1 cellular context compared by ENCODE assay signal in the genomic region with DNA sequence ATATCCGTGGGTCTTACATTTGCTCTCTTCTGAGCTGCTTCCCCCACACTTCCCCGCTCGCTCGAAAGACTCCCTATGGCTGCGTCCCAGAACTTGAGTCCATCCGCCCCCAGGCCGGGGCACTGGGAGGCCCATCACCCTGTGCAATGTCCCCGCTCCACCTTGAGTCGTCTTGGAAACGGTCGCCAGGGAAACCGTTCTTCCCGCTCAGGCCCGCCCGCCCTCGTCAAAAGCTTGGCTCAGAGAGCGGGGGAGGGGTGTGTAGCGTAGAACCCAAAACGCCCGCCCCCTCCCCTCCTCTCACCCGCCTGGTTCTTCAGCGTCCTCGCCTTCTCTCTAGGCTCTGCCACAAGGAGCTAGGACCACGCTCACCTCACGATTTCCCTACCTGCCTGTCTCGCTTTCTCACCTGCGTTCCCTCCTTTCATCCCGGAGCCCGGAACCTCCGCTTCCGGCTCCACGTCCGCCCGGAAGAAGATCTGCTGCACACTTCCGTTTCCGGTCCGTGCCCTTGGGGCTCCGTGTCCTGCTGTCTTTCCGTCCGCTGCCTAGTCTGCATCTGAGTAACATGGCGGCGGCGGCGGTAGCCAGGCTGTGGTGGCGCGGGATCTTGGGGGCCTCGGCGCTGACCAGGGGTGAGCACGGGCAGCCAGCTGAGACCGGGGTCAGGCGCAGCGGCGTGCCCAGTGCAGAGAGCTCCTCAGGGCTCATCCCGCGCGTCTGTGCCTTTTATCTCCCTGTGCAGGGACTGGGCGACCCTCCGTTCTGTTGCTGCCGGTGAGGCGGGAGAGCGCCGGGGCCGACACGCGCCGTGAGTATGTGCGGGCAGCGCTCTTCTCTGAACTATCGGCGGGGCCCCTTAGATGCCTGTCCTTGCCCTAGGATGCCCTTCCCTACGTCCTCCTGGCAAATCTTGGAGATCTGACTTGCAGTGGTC.
TF ChIP-seq lines count a peak whose summit lies in the region.

A gene (minus strand): TSS at position 447 of the 937 bp plus-strand sequence. CDS start 19 bp downstream, at position 428.
A gene (plus strand): TSS at position 551 of the 937 bp plus-strand sequence. CDS start 18 bp downstream, at position 569.

TF ChIP-seq in K562, 482 proteins besides CTCF, POLR2A, EP300 and RAD21 (continued from another document and continues in another):
- TF ChIP-seq, protein P1, sequence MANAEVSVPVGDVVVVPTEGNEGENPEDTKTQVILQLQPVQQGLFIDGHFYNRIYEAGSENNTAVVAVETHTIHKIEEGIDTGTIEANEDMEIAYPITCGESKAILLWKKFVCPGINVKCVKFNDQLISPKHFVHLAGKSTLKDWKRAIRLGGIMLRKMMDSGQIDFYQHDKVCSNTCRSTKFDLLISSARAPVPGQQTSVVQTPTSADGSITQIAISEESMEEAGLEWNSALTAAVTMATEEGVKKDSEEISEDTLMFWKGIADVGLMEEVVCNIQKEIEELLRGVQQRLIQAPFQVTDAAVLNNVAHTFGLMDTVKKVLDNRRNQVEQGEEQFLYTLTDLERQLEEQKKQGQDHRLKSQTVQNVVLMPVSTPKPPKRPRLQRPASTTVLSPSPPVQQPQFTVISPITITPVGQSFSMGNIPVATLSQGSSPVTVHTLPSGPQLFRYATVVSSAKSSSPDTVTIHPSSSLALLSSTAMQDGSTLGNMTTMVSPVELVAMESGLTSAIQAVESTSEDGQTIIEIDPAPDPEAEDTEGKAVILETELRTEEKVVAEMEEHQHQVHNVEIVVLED (CRISPR knock-in tag; IDR thresholded peaks at IDR 0.05): peak; percentile 72
- no peak; the same call in none of the 2 replicates for TF ChIP-seq CREB1 (IDR thresholded peaks at IDR 0.05)
- peak; percentile 86 for TF ChIP-seq CREB1 (CRISPR knock-in tag; IDR thresholded peaks at IDR 0.05)
- TF ChIP-seq MEF2D (tag; conservative IDR thresholded peaks at IDR 0.05; ENCODE audit: low read depth): peak; percentile 69
- no peak for TF ChIP-seq PCBP1 (IDR thresholded peaks at IDR 0.05; ENCODE audit: low read depth, low read length, poor library complexity, severe bottlenecking)
- TF ChIP-seq, protein P2, sequence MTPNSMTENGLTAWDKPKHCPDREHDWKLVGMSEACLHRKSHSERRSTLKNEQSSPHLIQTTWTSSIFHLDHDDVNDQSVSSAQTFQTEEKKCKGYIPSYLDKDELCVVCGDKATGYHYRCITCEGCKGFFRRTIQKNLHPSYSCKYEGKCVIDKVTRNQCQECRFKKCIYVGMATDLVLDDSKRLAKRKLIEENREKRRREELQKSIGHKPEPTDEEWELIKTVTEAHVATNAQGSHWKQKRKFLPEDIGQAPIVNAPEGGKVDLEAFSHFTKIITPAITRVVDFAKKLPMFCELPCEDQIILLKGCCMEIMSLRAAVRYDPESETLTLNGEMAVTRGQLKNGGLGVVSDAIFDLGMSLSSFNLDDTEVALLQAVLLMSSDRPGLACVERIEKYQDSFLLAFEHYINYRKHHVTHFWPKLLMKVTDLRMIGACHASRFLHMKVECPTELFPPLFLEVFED (CRISPR knock-in tag; conservative IDR thresholded peaks at IDR 0.05): peak; percentile 51; the same call in 1 of the 2 replicates
- peak; percentile 48; the same call in 1 of the 2 replicates for TF ChIP-seq TAL1 (IDR thresholded peaks at IDR 0.05)
- TF ChIP-seq, protein P3, sequence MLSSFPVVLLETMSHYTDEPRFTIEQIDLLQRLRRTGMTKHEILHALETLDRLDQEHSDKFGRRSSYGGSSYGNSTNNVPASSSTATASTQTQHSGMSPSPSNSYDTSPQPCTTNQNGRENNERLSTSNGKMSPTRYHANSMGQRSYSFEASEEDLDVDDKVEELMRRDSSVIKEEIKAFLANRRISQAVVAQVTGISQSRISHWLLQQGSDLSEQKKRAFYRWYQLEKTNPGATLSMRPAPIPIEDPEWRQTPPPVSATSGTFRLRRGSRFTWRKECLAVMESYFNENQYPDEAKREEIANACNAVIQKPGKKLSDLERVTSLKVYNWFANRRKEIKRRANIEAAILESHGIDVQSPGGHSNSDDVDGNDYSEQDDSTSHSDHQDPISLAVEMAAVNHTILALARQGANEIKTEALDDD (IDR thresholded peaks at IDR 0.05): no peak; the same call in 1 of the 2 replicates
- TF ChIP-seq CSDE1 (IDR thresholded peaks at IDR 0.05): peak; percentile 81 to 95; a peak in 2 of 4 replicates
- no peak for TF ChIP-seq HNRNPK (IDR thresholded peaks at IDR 0.05; ENCODE audit: low read depth, low read length, poor library complexity, severe bottlenecking)
- TF ChIP-seq TOE1 (IDR thresholded peaks at IDR 0.05; ENCODE audit: borderline replicate concordance): peak; percentile 91
- TF ChIP-seq TOE1 (CRISPR knock-in tag; IDR thresholded peaks at IDR 0.05; ENCODE audit: borderline replicate concordance, low read depth): no peak; the same call in 1 of the 2 replicates
- peak; percentile 32; the same call in 1 of the 2 replicates for TF ChIP-seq ATF1 (CRISPR knock-in tag; IDR thresholded peaks at IDR 0.05)
- TF ChIP-seq ATF1 (tag; IDR thresholded peaks at IDR 0.05): peak; percentile 92
- TF ChIP-seq FOXJ2 (tag; IDR thresholded peaks at IDR 0.05): peak; percentile 86
- TF ChIP-seq, protein P4, sequence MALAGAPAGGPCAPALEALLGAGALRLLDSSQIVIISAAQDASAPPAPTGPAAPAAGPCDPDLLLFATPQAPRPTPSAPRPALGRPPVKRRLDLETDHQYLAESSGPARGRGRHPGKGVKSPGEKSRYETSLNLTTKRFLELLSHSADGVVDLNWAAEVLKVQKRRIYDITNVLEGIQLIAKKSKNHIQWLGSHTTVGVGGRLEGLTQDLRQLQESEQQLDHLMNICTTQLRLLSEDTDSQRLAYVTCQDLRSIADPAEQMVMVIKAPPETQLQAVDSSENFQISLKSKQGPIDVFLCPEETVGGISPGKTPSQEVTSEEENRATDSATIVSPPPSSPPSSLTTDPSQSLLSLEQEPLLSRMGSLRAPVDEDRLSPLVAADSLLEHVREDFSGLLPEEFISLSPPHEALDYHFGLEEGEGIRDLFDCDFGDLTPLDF (CRISPR knock-in tag; IDR thresholded peaks at IDR 0.05): peak; percentile 71; the same call in 1 of the 2 replicates
- TF ChIP-seq SAP30 (IDR thresholded peaks at IDR 0.05; ENCODE audit: borderline replicate concordance, insufficient read depth, low read depth, low read length, poor library complexity, severe bottlenecking): peak; percentile 63
- TF ChIP-seq ZNF232 (CRISPR knock-in tag; IDR thresholded peaks at IDR 0.05): 0 out of 2 replicates have a peak, but pooled peaks have one; percentile 39
- TF ChIP-seq NFRKB (IDR thresholded peaks at IDR 0.05; ENCODE audit: low read depth): peak; percentile 100
- TF ChIP-seq MED1 (CRISPR knock-in tag; IDR thresholded peaks at IDR 0.05; ENCODE audit: borderline replicate concordance): no peak
- no peak for TF ChIP-seq NFIX (CRISPR knock-in tag; IDR thresholded peaks at IDR 0.05; ENCODE audit: low read depth)
- TF ChIP-seq CBFB (CRISPR knock-in tag; IDR thresholded peaks at IDR 0.05): peak; percentile 68; the same call in 1 of the 2 replicates
- TF ChIP-seq SREBF1 (IDR thresholded peaks at IDR 0.05; ENCODE audit: borderline replicate concordance, low read depth, low read length): no peak
- TF ChIP-seq, protein P5, sequence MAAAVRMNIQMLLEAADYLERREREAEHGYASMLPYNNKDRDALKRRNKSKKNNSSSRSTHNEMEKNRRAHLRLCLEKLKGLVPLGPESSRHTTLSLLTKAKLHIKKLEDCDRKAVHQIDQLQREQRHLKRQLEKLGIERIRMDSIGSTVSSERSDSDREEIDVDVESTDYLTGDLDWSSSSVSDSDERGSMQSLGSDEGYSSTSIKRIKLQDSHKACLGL (CRISPR knock-in tag; IDR thresholded peaks at IDR 0.05; ENCODE audit: borderline replicate concordance, poor library complexity, severe bottlenecking): peak; percentile 25
- no peak for TF ChIP-seq SNRNP70 (optimal IDR thresholded peaks at IDR 0.05; ENCODE audit: low read depth, low read length)
- no peak for TF ChIP-seq MTF1 (CRISPR knock-in tag; IDR thresholded peaks at IDR 0.05; ENCODE audit: borderline replicate concordance)
- TF ChIP-seq POLR2H (tag; IDR thresholded peaks at IDR 0.05; ENCODE audit: low read depth): peak; percentile 69; the same call in 1 of the 2 replicates
- peak; percentile 58; the same call in 1 of the 2 replicates for TF ChIP-seq ZNF644 (tag; IDR thresholded peaks at IDR 0.05; ENCODE audit: low read depth)
- TF ChIP-seq C11orf30 (IDR thresholded peaks at IDR 0.05; ENCODE audit: low read depth): peak; percentile 100
- peak; percentile 92 for TF ChIP-seq CC2D1A (IDR thresholded peaks at IDR 0.05)
- TF ChIP-seq PTBP1 (IDR thresholded peaks at IDR 0.05; ENCODE audit: low read depth, low read length): no peak
- TF ChIP-seq DNMT1 (IDR thresholded peaks at IDR 0.05): peak; percentile 100
- TF ChIP-seq SLC30A9 (CRISPR knock-in tag; IDR thresholded peaks at IDR 0.05): no peak
- no peak for TF ChIP-seq PTRF (tag; IDR thresholded peaks at IDR 0.05)
- peak; percentile 91 for TF ChIP-seq KLF1 (tag; IDR thresholded peaks at IDR 0.05)
- no peak for TF ChIP-seq GABPB2 (CRISPR knock-in tag; conservative IDR thresholded peaks at IDR 0.05)
- TF ChIP-seq, protein P6, sequence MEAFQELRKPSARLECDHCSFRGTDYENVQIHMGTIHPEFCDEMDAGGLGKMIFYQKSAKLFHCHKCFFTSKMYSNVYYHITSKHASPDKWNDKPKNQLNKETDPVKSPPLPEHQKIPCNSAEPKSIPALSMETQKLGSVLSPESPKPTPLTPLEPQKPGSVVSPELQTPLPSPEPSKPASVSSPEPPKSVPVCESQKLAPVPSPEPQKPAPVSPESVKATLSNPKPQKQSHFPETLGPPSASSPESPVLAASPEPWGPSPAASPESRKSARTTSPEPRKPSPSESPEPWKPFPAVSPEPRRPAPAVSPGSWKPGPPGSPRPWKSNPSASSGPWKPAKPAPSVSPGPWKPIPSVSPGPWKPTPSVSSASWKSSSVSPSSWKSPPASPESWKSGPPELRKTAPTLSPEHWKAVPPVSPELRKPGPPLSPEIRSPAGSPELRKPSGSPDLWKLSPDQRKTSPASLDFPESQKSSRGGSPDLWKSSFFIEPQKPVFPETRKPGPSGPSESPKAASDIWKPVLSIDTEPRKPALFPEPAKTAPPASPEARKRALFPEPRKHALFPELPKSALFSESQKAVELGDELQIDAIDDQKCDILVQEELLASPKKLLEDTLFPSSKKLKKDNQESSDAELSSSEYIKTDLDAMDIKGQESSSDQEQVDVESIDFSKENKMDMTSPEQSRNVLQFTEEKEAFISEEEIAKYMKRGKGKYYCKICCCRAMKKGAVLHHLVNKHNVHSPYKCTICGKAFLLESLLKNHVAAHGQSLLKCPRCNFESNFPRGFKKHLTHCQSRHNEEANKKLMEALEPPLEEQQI (IDR thresholded peaks at IDR 0.05): peak; percentile 97
- TF ChIP-seq, protein P7, sequence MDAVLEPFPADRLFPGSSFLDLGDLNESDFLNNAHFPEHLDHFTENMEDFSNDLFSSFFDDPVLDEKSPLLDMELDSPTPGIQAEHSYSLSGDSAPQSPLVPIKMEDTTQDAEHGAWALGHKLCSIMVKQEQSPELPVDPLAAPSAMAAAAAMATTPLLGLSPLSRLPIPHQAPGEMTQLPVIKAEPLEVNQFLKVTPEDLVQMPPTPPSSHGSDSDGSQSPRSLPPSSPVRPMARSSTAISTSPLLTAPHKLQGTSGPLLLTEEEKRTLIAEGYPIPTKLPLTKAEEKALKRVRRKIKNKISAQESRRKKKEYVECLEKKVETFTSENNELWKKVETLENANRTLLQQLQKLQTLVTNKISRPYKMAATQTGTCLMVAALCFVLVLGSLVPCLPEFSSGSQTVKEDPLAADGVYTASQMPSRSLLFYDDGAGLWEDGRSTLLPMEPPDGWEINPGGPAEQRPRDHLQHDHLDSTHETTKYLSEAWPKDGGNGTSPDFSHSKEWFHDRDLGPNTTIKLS (IDR thresholded peaks at IDR 0.05; ENCODE audit: borderline replicate concordance, low read depth): peak; percentile 90; the same call in 1 of the 2 replicates
- peak; percentile 99 for TF ChIP-seq LARP7 (IDR thresholded peaks at IDR 0.05)
- TF ChIP-seq FIP1L1 (IDR thresholded peaks at IDR 0.05; ENCODE audit: low read depth, low read length, poor library complexity, severe bottlenecking): peak; percentile 69
- TF ChIP-seq, protein P8, sequence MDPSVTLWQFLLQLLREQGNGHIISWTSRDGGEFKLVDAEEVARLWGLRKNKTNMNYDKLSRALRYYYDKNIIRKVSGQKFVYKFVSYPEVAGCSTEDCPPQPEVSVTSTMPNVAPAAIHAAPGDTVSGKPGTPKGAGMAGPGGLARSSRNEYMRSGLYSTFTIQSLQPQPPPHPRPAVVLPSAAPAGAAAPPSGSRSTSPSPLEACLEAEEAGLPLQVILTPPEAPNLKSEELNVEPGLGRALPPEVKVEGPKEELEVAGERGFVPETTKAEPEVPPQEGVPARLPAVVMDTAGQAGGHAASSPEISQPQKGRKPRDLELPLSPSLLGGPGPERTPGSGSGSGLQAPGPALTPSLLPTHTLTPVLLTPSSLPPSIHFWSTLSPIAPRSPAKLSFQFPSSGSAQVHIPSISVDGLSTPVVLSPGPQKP (CRISPR knock-in tag; IDR thresholded peaks at IDR 0.05): no peak
- TF ChIP-seq NBN (IDR thresholded peaks at IDR 0.05; ENCODE audit: low read depth): peak; percentile 98
- peak; percentile 50 for TF ChIP-seq SMAD1 (IDR thresholded peaks at IDR 0.05; ENCODE audit: low read depth, low read length, partially characterized antibody)
- 0 out of 2 replicates have a peak, but pooled peaks have one; percentile 6 for TF ChIP-seq BHLHE40 (IDR thresholded peaks at IDR 0.05; ENCODE audit: low read length)
- peak; percentile 94 for TF ChIP-seq MTA3 (IDR thresholded peaks at IDR 0.05; ENCODE audit: borderline replicate concordance)
- TF ChIP-seq PRMT5 (CRISPR knock-in tag; IDR thresholded peaks at IDR 0.05): no peak
- TF ChIP-seq BRD4 (IDR thresholded peaks at IDR 0.05): peak; percentile 97
- TF ChIP-seq, protein P9, sequence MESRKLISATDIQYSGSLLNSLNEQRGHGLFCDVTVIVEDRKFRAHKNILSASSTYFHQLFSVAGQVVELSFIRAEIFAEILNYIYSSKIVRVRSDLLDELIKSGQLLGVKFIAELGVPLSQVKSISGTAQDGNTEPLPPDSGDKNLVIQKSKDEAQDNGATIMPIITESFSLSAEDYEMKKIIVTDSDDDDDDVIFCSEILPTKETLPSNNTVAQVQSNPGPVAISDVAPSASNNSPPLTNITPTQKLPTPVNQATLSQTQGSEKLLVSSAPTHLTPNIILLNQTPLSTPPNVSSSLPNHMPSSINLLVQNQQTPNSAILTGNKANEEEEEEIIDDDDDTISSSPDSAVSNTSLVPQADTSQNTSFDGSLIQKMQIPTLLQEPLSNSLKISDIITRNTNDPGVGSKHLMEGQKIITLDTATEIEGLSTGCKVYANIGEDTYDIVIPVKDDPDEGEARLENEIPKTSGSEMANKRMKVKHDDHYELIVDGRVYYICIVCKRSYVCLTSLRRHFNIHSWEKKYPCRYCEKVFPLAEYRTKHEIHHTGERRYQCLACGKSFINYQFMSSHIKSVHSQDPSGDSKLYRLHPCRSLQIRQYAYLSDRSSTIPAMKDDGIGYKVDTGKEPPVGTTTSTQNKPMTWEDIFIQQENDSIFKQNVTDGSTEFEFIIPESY (CRISPR knock-in tag; IDR thresholded peaks at IDR 0.05): peak; percentile 81
- peak; percentile 100 for TF ChIP-seq ZEB2 (IDR thresholded peaks at IDR 0.05)
